ENCODE assay signal across 8 cellular contexts in genomic region chr1:45686081-45687013, GRCh38. TPM values are rescaled to one million over a fixed set of nuclear protein-coding genes. Genes with fewer than 3 reads are reported as not detected.
DNase-seq lines count a peak whose midpoint lies in the region; ATAC-seq, FAIRE-seq and TF ChIP-seq lines count a peak whose summit lies in the region.

A gene with protein sequence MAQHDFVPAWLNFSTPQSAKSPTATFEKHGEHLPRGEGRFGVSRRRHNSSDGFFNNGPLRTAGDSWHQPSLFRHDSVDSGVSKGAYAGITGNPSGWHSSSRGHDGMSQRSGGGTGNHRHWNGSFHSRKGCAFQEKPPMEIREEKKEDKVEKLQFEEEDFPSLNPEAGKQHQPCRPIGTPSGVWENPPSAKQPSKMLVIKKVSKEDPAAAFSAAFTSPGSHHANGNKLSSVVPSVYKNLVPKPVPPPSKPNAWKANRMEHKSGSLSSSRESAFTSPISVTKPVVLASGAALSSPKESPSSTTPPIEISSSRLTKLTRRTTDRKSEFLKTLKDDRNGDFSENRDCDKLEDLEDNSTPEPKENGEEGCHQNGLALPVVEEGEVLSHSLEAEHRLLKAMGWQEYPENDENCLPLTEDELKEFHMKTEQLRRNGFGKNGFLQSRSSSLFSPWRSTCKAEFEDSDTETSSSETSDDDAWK (minus strand): TSS chr1:45686533. CDS start chr1:45659087, 27,446 bp downstream.

- H3K36me3 ChIP-seq in left ventricle myocardium inferior, result no peaks in the 10 kb centered on the region
- peaks cover 0 to 3% of the 10 kb centered on the region in 2 donors for H3K36me3 ChIP-seq in psoas muscle (ENCODE audit: insufficient read depth in 1 of 2, low read depth in 1 of 2)

- FAIRE-seq in GM12892 (lab: Jason Lieb, UNC) (peak; percentile 99), urothelium cell line (lab: Jason Lieb, UNC) (peak; percentile 82)

- peak; percentile 81 for TF ChIP-seq POLR2A in GM12892 (IDR thresholded peaks at IDR 0.05; ENCODE audit: low read depth, low read length)

- H3K4me3 ChIP-seq in left ventricle myocardium inferior, result peak within 1 kb of the TSS; percentile 95
- H3K4me3 ChIP-seq in psoas muscle, result peak within 1 kb of the TSS; percentile 93

- H3K27ac ChIP-seq in left ventricle myocardium inferior (replicated peaks) (peak within 1 kb of the TSS; percentile 98), psoas muscle (peak within 1 kb of the TSS; percentile 98)

- intact Hi-C loops in T-helper 1 cell treated with Interleukin-12 subunit alpha and Interleukin-12 subunit beta and Interleukin-4 antibody, amounts not matched to agents 30 ng/mL and 1 ng/mL, for 36 hours (cut with micrococcal nuclease), result loop anchor here (1.0 to 10.0 kb wide), 33 partner anchors 64 to 1751 kb away; partner anchors contain the start of genes AKR1A1, ARMH1, ATP6V0B and BTBD19
- intact Hi-C loops in left ventricle myocardium inferior (cut with micrococcal nuclease), result loop anchor here (10.0 kb wide), 1 partner anchor 102 kb away; the partner anchor contains the start of gene NASP
- intact Hi-C loops in psoas muscle (cut with DNase I), result loop anchor here (5.0 to 10.0 kb wide), 2 partner anchors 116 to 118 kb away; partner anchors contain the start of gene MAST2 (in 2 of the 2)

- DNase-seq in GM12892 (ENCODE audit: insufficient read length), result peak; percentile 94
- peak; percentile 64 for DNase-seq in NCI-H146 treated with DMSO at 0.1 percent for 48 hours (lab: John Stamatoyannopoulos, UW; ENCODE audit: unreplicated experiment)
- DNase-seq in amniotic stem cell (lab: John Stamatoyannopoulos, UW), result peak; percentile 93
- DNase-seq in left ventricle myocardium inferior, result peak; percentile 98
- peak; percentile 97 to 99 for DNase-seq in psoas muscle
- DNase-seq in urothelium cell line (ENCODE audit: low spot score), result peak; percentile 100

- TF ChIP-seq CTCF in left ventricle myocardium inferior (IDR thresholded peaks at IDR 0.05; ENCODE audit: borderline replicate concordance), result no peak
- TF ChIP-seq CTCF in psoas muscle (IDR thresholded peaks at IDR 0.05), result no peak

- H3K27me3 ChIP-seq in left ventricle myocardium inferior (ENCODE audit: low read depth) (no peaks in the 10 kb centered on the region), psoas muscle (ENCODE audit: insufficient read depth in 3 of 3, low read length in 2 of 3) (no peaks in the 10 kb centered on the region)

- H3K4me1 ChIP-seq in left ventricle myocardium inferior (peaks cover 73% of the 10 kb centered on the region), psoas muscle (peaks cover 32% of the 10 kb centered on the region)

- ATAC-seq in HG02852 (IDR thresholded peaks at IDR 0.05; ENCODE audit: unreplicated experiment) (peak; percentile 58), psoas muscle (peak; percentile 86 to 89 (median 88))

- H3K9me3 ChIP-seq in left ventricle myocardium inferior (replicated peaks), result no peaks in the 10 kb centered on the region
- no peaks in the 10 kb centered on the region for H3K9me3 ChIP-seq in psoas muscle

- 0 to 1% (median 0%) methylated on average over 72 to 77 of the region's 77 CpGs for WGBS in psoas muscle, 3 donors

RNA-seq across cellular contexts. Expression of the gene that starts here (rescaled TPM):
- 84.3 TPM for polyA plus RNA-seq in GM12892 (2012; ENCODE audit: missing spikeins)
- total RNA-seq in T-helper 1 cell treated with Interleukin-12 subunit alpha and Interleukin-12 subunit beta and Interleukin-4 antibody, amounts not matched to agents 30 ng/mL and 1 ng/mL, for 36 hours, result 116 and 117 TPM in 2 replicates
- total RNA-seq in left ventricle myocardium inferior (80.7 TPM), psoas muscle (10 to 100 TPM; 52.2 to 71.0 (median 64.1) TPM)
- 10 to 100 TPM; 25.8 to 74.4 (median 39.4) TPM for polyA plus RNA-seq in psoas muscle

Comparison
In these comparisons a context has a peak if more than half of its experiments do, and no peak if none do; other contexts are left out.
1. Peak in every context shown above with its lines: DNase-seq, ATAC-seq, H3K4me3 ChIP-seq and H3K27ac ChIP-seq.